Comparison of ENCODE assay signal across 10 cellular contexts in genomic region chr11:35223429-35223828, GRCh38.
DNase-seq lines count a peak whose midpoint lies in the region; ATAC-seq lines count a peak whose summit lies in the region.
"Had no signal": no experiment of that assay in that cellular context is flagged by ENCODE, and none has a peak within 500 bp of the region (broad histone marks: within the 10 kb centered on the region; RNA-seq: fewer than 3 reads in every experiment).

No MANE protein-coding gene starts in this region.

- intact Hi-C loops in sciatic nerve (cut with DNase I), result no loop called here

- DNase-seq in ELR (ENCODE audit: low read depth) (peak; percentile 13), NCI-H69 (lab: John Stamatoyannopoulos, UW) (peak; percentile 98), fibroblast of gingiva (ENCODE audit: low read depth) (peak; percentile 85), sciatic nerve (ENCODE audit: low spot score) (no peak)
- DNase-seq: activated T-cell treated with anti-CD3 and anti-CD28 coated beads, Interleukin-2, amount 50 U/mL, for 4 hours; NK-92 treated with Interleukin-12 subunit alpha and Interleukin-12 subunit beta, amount 100 ng/mL, for 24 hours; T1000 had no signal

- ATAC-seq in sciatic nerve, result peak; percentile 46
- ATAC-seq in GM19328 (IDR thresholded peaks at IDR 0.05; ENCODE audit: unreplicated experiment), result no peak
- ATAC-seq in GM19397 (IDR thresholded peaks at IDR 0.05; ENCODE audit: unreplicated experiment), result no peak
- ATAC-seq in GM19035 (IDR thresholded peaks at IDR 0.05; ENCODE audit: unreplicated experiment), result no peak
- ATAC-seq: activated T-cell treated with anti-CD3 and anti-CD28 coated beads, Interleukin-2, amount 50 U/mL, for 4 hours had no signal
